Comparison of ENCODE assay signal across 30 cellular contexts in genomic region chr18:80198994-80199748, GRCh38.
"Had no signal": no experiment of that assay in that cellular context is flagged by ENCODE, and none has a peak within 500 bp of the region (broad histone marks: within the 10 kb centered on the region; RNA-seq: fewer than 3 reads in every experiment).

No MANE protein-coding gene starts in this region.

- H3K4me1 Mint-ChIP-seq: activated naive CD8-positive, alpha-beta T cell treated with anti-CD3 and anti-CD28 coated beads, Interleukin-2, amount 10 ng/mL, durations not matched to agents 7 days and 5 days; naive B cell had no signal

- DNase-seq: activated CD4-positive, alpha-beta memory T cell treated with anti-CD3 and anti-CD28 coated beads for 36 hours; activated CD4-positive, alpha-beta T cell treated with anti-CD3 and anti-CD28 coated beads, Interleukin-2, amount 10 ng/mL, durations not matched to agents 24 days and 14 days; activated CD4-positive, CD25-positive, alpha-beta regulatory T cell treated with anti-CD3 and anti-CD28 coated beads, Interleukin-2, amount 50 U/mL, for 72 hours; activated CD8-positive, alpha-beta memory T cell treated with anti-CD3 and anti-CD28 coated beads, Interleukin-2, amount 50 U/mL, for 4 hours; activated gamma-delta T cell; activated naive CD4-positive, alpha-beta T cell treated with anti-CD3 and anti-CD28 coated beads, Interleukin-2, amount 10 ng/mL, durations not matched to agents 7 days and 5 days; activated naive CD8-positive, alpha-beta T cell treated with anti-CD3 and anti-CD28 coated beads, Interleukin-2, amount 10 ng/mL, durations not matched to agents 7 days and 5 days; activated T-cell treated with anti-CD3 and anti-CD28 coated beads, Interleukin-2, amount 50 U/mL, for 1 hour; amniotic stem cell; cerebellar nuclear complex; colonic mucosa; effector memory CD4-positive, alpha-beta T cell; foreskin fibroblast; left ventricle myocardium inferior; naive B cell; occipital lobe; psoas muscle; stimulated activated CD4-positive, alpha-beta T cell treated with anti-CD3 and anti-CD28 coated beads, Interleukin-1b, Interleukin-23, amount 100 ng/mL, for 48 hours; stimulated activated CD4-positive, alpha-beta T cell treated with anti-CD3 and anti-CD28 coated beads, Interleukin-4, amount 100 ng/mL, for 4 hours; stimulated activated CD8-positive, alpha-beta memory T cell treated with anti-CD3 and anti-CD28 coated beads, Interleukin-4, amount 100 ng/mL, for 48 hours; stomach; T-helper 2 cell; thyroid gland had no signal

- H3K9me3 ChIP-seq: colonic mucosa, left ventricle myocardium inferior, psoas muscle, right atrium auricular region, stomach, thyroid gland had no signal

- H3K4me2 ChIP-seq: smooth muscle cell had no signal

- H3K27ac Mint-ChIP-seq: activated CD4-positive, alpha-beta memory T cell treated with anti-CD3 and anti-CD28 coated beads for 36 hours; activated CD4-positive, alpha-beta T cell treated with anti-CD3 and anti-CD28 coated beads, Interleukin-2, amount 10 ng/mL, durations not matched to agents 24 days and 14 days; activated naive CD4-positive, alpha-beta T cell treated with anti-CD3 and anti-CD28 coated beads, Interleukin-2, amount 10 ng/mL, durations not matched to agents 7 days and 5 days; activated naive CD8-positive, alpha-beta T cell treated with anti-CD3 and anti-CD28 coated beads, Interleukin-2, amount 10 ng/mL, durations not matched to agents 7 days and 5 days; naive B cell; stimulated activated memory B cell treated with anti-CD40 and anti-IgM and Interleukin-4, amounts not matched to agents 10 μg/mL and 1 μg/mL and 100 μg/mL, for 72 hours had no signal

- H3K27ac ChIP-seq: colonic mucosa, left ventricle myocardium inferior, parathyroid adenoma, psoas muscle, right atrium auricular region, stomach had no signal

- H3K9ac ChIP-seq: parathyroid adenoma had no signal

- H3K4me1 ChIP-seq: colonic mucosa, psoas muscle, right atrium auricular region, stomach had no signal

- H3K4me3 ChIP-seq: colonic mucosa, left ventricle myocardium inferior, psoas muscle, right atrium auricular region, smooth muscle cell, stomach, thyroid gland had no signal

- H3K4me3 Mint-ChIP-seq: activated CD4-positive, alpha-beta memory T cell treated with anti-CD3 and anti-CD28 coated beads for 36 hours; activated CD4-positive, alpha-beta T cell treated with anti-CD3 and anti-CD28 coated beads, Interleukin-2, amount 10 ng/mL, durations not matched to agents 24 days and 14 days; activated naive CD4-positive, alpha-beta T cell treated with anti-CD3 and anti-CD28 coated beads, Interleukin-2, amount 10 ng/mL, durations not matched to agents 7 days and 5 days; activated naive CD8-positive, alpha-beta T cell treated with anti-CD3 and anti-CD28 coated beads, Interleukin-2, amount 10 ng/mL, durations not matched to agents 7 days and 5 days; naive B cell; neural crest cell; stimulated activated memory B cell treated with anti-CD40 and anti-IgM and Interleukin-4, amounts not matched to agents 10 μg/mL and 1 μg/mL and 100 μg/mL, for 72 hours had no signal

- H2AFZ ChIP-seq: parathyroid adenoma had no signal

- FAIRE-seq: bronchial epithelial cell, islet of Langerhans had no signal

- ATAC-seq: psoas muscle; stimulated activated memory B cell treated with anti-CD40 and anti-IgM and Interleukin-4, amounts not matched to agents 10 μg/mL and 1 μg/mL and 100 μg/mL, for 72 hours had no signal

- H3K79me2 ChIP-seq: parathyroid adenoma had no signal

- H3K9me3 Mint-ChIP-seq: activated CD4-positive, alpha-beta memory T cell treated with anti-CD3 and anti-CD28 coated beads for 36 hours; activated CD4-positive, alpha-beta T cell treated with anti-CD3 and anti-CD28 coated beads, Interleukin-2, amount 10 ng/mL, durations not matched to agents 24 days and 14 days; activated naive CD4-positive, alpha-beta T cell treated with anti-CD3 and anti-CD28 coated beads, Interleukin-2, amount 10 ng/mL, durations not matched to agents 7 days and 5 days; activated naive CD8-positive, alpha-beta T cell treated with anti-CD3 and anti-CD28 coated beads, Interleukin-2, amount 10 ng/mL, durations not matched to agents 7 days and 5 days; neural crest cell; stimulated activated memory B cell treated with anti-CD40 and anti-IgM and Interleukin-4, amounts not matched to agents 10 μg/mL and 1 μg/mL and 100 μg/mL, for 72 hours had no signal

- H3K36me3 Mint-ChIP-seq: activated CD4-positive, alpha-beta memory T cell treated with anti-CD3 and anti-CD28 coated beads for 36 hours; activated naive CD4-positive, alpha-beta T cell treated with anti-CD3 and anti-CD28 coated beads, Interleukin-2, amount 10 ng/mL, durations not matched to agents 7 days and 5 days; activated naive CD8-positive, alpha-beta T cell treated with anti-CD3 and anti-CD28 coated beads, Interleukin-2, amount 10 ng/mL, durations not matched to agents 7 days and 5 days; naive B cell; stimulated activated memory B cell treated with anti-CD40 and anti-IgM and Interleukin-4, amounts not matched to agents 10 μg/mL and 1 μg/mL and 100 μg/mL, for 72 hours had no signal

- H3K27me3 ChIP-seq: colonic mucosa, right atrium auricular region, stomach, thyroid gland had no signal

- H3K36me3 ChIP-seq: colonic mucosa, left ventricle myocardium inferior, right atrium auricular region, stomach, thyroid gland had no signal
